In genomic region chr2:19435815-19436214, GRCh38 we compare ENCODE assay signal across 1 cellular context.
TF ChIP-seq lines count a peak whose summit lies in the region.

No MANE protein-coding gene starts in this region.

TF ChIP-seq in GM23338, 12 proteins besides CTCF, POLR2A, EP300 and RAD21 (continued from another document):
- TF ChIP-seq, protein P1, sequence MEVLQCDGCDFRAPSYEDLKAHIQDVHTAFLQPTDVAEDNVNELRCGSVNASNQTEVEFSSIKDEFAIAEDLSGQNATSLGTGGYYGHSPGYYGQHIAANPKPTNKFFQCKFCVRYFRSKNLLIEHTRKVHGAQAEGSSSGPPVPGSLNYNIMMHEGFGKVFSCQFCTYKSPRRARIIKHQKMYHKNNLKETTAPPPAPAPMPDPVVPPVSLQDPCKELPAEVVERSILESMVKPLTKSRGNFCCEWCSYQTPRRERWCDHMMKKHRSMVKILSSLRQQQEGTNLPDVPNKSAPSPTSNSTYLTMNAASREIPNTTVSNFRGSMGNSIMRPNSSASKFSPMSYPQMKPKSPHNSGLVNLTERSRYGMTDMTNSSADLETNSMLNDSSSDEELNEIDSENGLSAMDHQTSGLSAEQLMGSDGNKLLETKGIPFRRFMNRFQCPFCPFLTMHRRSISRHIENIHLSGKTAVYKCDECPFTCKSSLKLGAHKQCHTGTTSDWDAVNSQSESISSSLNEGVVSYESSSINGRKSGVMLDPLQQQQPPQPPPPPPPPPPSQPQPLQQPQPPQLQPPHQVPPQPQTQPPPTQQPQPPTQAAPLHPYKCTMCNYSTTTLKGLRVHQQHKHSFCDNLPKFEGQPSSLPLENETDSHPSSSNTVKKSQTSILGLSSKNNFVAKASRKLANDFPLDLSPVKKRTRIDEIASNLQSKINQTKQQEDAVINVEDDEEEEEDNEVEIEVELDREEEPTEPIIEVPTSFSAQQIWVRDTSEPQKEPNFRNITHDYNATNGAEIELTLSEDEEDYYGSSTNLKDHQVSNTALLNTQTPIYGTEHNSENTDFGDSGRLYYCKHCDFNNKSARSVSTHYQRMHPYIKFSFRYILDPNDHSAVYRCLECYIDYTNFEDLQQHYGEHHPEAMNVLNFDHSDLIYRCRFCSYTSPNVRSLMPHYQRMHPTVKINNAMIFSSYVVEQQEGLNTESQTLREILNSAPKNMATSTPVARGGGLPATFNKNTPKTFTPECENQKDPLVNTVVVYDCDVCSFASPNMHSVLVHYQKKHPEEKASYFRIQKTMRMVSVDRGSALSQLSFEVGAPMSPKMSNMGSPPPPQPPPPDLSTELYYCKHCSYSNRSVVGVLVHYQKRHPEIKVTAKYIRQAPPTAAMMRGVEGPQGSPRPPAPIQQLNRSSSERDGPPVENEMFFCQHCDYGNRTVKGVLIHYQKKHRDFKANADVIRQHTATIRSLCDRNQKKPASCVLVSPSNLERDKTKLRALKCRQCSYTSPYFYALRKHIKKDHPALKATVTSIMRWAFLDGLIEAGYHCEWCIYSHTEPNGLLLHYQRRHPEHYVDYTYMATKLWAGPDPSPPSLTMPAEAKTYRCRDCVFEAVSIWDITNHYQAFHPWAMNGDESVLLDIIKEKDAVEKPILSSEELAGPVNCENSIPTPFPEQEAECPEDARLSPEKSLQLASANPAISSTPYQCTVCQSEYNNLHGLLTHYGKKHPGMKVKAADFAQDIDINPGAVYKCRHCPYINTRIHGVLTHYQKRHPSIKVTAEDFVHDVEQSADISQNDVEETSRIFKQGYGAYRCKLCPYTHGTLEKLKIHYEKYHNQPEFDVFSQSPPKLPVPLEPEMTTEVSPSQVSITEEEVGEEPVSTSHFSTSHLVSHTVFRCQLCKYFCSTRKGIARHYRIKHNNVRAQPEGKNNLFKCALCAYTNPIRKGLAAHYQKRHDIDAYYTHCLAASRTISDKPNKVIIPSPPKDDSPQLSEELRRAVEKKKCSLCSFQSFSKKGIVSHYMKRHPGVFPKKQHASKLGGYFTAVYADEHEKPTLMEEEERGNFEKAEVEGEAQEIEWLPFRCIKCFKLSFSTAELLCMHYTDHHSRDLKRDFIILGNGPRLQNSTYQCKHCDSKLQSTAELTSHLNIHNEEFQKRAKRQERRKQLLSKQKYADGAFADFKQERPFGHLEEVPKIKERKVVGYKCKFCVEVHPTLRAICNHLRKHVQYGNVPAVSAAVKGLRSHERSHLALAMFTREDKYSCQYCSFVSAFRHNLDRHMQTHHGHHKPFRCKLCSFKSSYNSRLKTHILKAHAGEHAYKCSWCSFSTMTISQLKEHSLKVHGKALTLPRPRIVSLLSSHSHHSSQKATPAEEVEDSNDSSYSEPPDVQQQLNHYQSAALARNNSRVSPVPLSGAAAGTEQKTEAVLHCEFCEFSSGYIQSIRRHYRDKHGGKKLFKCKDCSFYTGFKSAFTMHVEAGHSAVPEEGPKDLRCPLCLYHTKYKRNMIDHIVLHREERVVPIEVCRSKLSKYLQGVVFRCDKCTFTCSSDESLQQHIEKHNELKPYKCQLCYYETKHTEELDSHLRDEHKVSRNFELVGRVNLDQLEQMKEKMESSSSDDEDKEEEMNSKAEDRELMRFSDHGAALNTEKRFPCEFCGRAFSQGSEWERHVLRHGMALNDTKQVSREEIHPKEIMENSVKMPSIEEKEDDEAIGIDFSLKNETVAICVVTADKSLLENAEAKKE (CRISPR knock-in tag; IDR thresholded peaks at IDR 0.05), result no peak
- no peak for TF ChIP-seq NANOG (IDR thresholded peaks at IDR 0.05; ENCODE audit: borderline replicate concordance)
- TF ChIP-seq, protein P2, sequence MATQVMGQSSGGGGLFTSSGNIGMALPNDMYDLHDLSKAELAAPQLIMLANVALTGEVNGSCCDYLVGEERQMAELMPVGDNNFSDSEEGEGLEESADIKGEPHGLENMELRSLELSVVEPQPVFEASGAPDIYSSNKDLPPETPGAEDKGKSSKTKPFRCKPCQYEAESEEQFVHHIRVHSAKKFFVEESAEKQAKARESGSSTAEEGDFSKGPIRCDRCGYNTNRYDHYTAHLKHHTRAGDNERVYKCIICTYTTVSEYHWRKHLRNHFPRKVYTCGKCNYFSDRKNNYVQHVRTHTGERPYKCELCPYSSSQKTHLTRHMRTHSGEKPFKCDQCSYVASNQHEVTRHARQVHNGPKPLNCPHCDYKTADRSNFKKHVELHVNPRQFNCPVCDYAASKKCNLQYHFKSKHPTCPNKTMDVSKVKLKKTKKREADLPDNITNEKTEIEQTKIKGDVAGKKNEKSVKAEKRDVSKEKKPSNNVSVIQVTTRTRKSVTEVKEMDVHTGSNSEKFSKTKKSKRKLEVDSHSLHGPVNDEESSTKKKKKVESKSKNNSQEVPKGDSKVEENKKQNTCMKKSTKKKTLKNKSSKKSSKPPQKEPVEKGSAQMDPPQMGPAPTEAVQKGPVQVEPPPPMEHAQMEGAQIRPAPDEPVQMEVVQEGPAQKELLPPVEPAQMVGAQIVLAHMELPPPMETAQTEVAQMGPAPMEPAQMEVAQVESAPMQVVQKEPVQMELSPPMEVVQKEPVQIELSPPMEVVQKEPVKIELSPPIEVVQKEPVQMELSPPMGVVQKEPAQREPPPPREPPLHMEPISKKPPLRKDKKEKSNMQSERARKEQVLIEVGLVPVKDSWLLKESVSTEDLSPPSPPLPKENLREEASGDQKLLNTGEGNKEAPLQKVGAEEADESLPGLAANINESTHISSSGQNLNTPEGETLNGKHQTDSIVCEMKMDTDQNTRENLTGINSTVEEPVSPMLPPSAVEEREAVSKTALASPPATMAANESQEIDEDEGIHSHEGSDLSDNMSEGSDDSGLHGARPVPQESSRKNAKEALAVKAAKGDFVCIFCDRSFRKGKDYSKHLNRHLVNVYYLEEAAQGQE (IDR thresholded peaks at IDR 0.05; ENCODE audit: unreplicated experiment), result no peak
TF ChIP-seq in GM23338: peak in this region for 0.
